In the genomic region with DNA sequence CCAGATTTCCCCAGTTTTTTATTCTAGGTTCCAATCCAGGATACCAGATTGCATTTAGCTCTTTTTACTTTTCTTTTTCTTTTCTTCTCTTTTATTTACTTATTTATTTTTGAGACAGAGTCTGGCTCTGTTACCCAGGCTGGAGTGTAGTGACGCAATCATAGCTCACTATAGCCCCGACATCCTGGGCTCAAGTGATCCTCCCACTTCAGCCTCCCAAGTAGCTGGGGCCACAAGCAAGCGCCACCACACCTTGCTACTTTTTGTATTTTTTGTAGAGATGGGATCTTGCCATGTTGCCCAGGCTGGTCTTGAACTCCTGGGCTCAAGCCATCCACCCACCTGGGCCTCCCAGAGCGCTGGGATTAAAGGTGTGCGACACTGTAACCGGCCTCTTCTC, we compare ENCODE assay signal across 20 cellular contexts.
"Had no signal": no experiment of that assay in that cellular context is flagged by ENCODE, and none has a peak within 500 bp of the region (broad histone marks: within the 10 kb centered on the region; RNA-seq: fewer than 3 reads in every experiment).

No MANE protein-coding gene starts in this region.

- DNase-seq: activated CD4-positive, alpha-beta T cell treated with anti-CD3 and anti-CD28 coated beads, Interleukin-2, amount 10 ng/mL, durations not matched to agents 7 days and 5 days; activated CD8-positive, alpha-beta memory T cell treated with anti-CD3 and anti-CD28 coated beads, Interleukin-2, amount 50 U/mL, for 48 hours; activated gamma-delta T cell treated with Interleukin-2 at 50 U/mL for 16 hours; activated T-cell treated with anti-CD3 and anti-CD28 coated beads, Interleukin-2, amount 50 U/mL, for 72 hours; amygdala; cerebellar nuclear complex; dermis blood vessel endothelial cell; effector memory CD8-positive, alpha-beta T cell; foreskin melanocyte; naive thymus-derived CD8-positive, alpha-beta T cell; retina; stimulated activated CD4-positive, alpha-beta T cell treated with anti-CD3 and anti-CD28 coated beads, Interleukin-1b, Interleukin-23, amount 100 ng/mL, for 48 hours; SW 1271; upper lobe of left lung had no signal

- ATAC-seq: activated T-cell treated with anti-CD3 and anti-CD28 coated beads, Interleukin-2, amount 50 U/mL, for 72 hours; effector memory CD8-positive, alpha-beta T cell; heart left ventricle; naive thymus-derived CD8-positive, alpha-beta T cell had no signal

- H3K27me3 ChIP-seq: heart left ventricle, neutrophil, upper lobe of left lung had no signal

- H3K27me3 Mint-ChIP-seq: activated CD4-positive, alpha-beta T cell treated with anti-CD3 and anti-CD28 coated beads, Interleukin-2, amount 10 ng/mL, durations not matched to agents 7 days and 5 days; activated naive CD8-positive, alpha-beta T cell; effector memory CD8-positive, alpha-beta T cell; memory B cell; naive thymus-derived CD8-positive, alpha-beta T cell had no signal

- H3K27ac Mint-ChIP-seq: activated CD4-positive, alpha-beta T cell treated with anti-CD3 and anti-CD28 coated beads, Interleukin-2, amount 10 ng/mL, durations not matched to agents 7 days and 5 days; activated naive CD8-positive, alpha-beta T cell; activated T-cell treated with anti-CD3 and anti-CD28 coated beads, Interleukin-2, amount 50 U/mL, for 72 hours; effector memory CD8-positive, alpha-beta T cell; memory B cell; naive thymus-derived CD8-positive, alpha-beta T cell; T-helper 2 cell treated with Interferon-gamma antibody and Interleukin-4, amounts not matched to agents 5 μg/mL and 100 μg/mL, for 36 hours had no signal

- H3K9me3 ChIP-seq: heart left ventricle, neutrophil, upper lobe of left lung had no signal

- H3K4me3 Mint-ChIP-seq: activated CD4-positive, alpha-beta T cell treated with anti-CD3 and anti-CD28 coated beads, Interleukin-2, amount 10 ng/mL, durations not matched to agents 7 days and 5 days; activated naive CD8-positive, alpha-beta T cell; activated T-cell treated with anti-CD3 and anti-CD28 coated beads, Interleukin-2, amount 50 U/mL, for 72 hours; brain; effector memory CD8-positive, alpha-beta T cell; memory B cell; naive thymus-derived CD8-positive, alpha-beta T cell; T-helper 2 cell treated with Interferon-gamma antibody and Interleukin-4, amounts not matched to agents 5 μg/mL and 100 μg/mL, for 36 hours had no signal

- H3K4me1 Mint-ChIP-seq: brain, memory B cell had no signal

- H3K36me3 Mint-ChIP-seq: activated naive CD8-positive, alpha-beta T cell had no signal

- H3K4me3 ChIP-seq: heart left ventricle, upper lobe of left lung had no signal

- H3K9me3 Mint-ChIP-seq: activated CD4-positive, alpha-beta T cell treated with anti-CD3 and anti-CD28 coated beads, Interleukin-2, amount 10 ng/mL, durations not matched to agents 7 days and 5 days; activated T-cell treated with anti-CD3 and anti-CD28 coated beads, Interleukin-2, amount 50 U/mL, for 72 hours; brain; effector memory CD8-positive, alpha-beta T cell; memory B cell; naive thymus-derived CD8-positive, alpha-beta T cell; T-helper 2 cell treated with Interferon-gamma antibody and Interleukin-4, amounts not matched to agents 5 μg/mL and 100 μg/mL, for 36 hours had no signal
